Comparison of ENCODE assay signal across 20 cellular contexts in genomic region chr9:77450093-77450475, GRCh38.
"Had no signal": no experiment of that assay in that cellular context is flagged by ENCODE, and none has a peak within 500 bp of the region (broad histone marks: within the 10 kb centered on the region; RNA-seq: fewer than 3 reads in every experiment).

No MANE protein-coding gene starts in this region.

- H3K4me3 ChIP-seq: esophagus muscularis mucosa, gastroesophageal sphincter, left ventricle myocardium inferior, lower lobe of right lung, neural progenitor cell, pancreas, prostate gland, right lobe of liver, testis, tibial nerve had no signal

- H3K27ac Mint-ChIP-seq: memory B cell; natural killer cell treated with Interleukin-12 subunit alpha and Interleukin-12 subunit beta and Interleukin-15 and Interleukin-18, amount 100 ng/mL, for 72 hours; neural progenitor cell; stimulated activated naive B cell treated with anti-CD40 and anti-IgM and Interleukin-4, amounts not matched to agents 10 μg/mL and 1 μg/mL and 100 μg/mL, for 72 hours; stimulated activated naive CD8-positive, alpha-beta T cell treated with anti-CD3 and anti-CD28 coated beads, Interleukin-15, amount 100 ng/mL, for 72 hours had no signal

- H3K9me3 Mint-ChIP-seq: natural killer cell treated with Interleukin-12 subunit alpha and Interleukin-12 subunit beta and Interleukin-15 and Interleukin-18, amount 100 ng/mL, for 72 hours had no signal

- DNase-seq: effector memory CD4-positive, alpha-beta T cell; kidney; left ventricle myocardium inferior; lower lobe of right lung; nucleus accumbens; pancreas; right lobe of liver; stimulated activated CD4-positive, alpha-beta T cell treated with anti-CD3 and anti-CD28 coated beads, Interleukin-2, amount 100 ng/mL, for 24 hours; stimulated activated CD4-positive, alpha-beta T cell treated with anti-CD3 and anti-CD28 coated beads, Interleukin-4, amount 100 ng/mL, for 4 hours; stimulated activated naive B cell treated with anti-CD40 and anti-IgM and Interleukin-4, amounts not matched to agents 10 μg/mL and 1 μg/mL and 100 μg/mL, for 72 hours; stimulated activated naive CD8-positive, alpha-beta T cell treated with anti-CD3 and anti-CD28 coated beads, Interleukin-15, amount 100 ng/mL, for 72 hours; testis had no signal

- H3K27ac ChIP-seq: esophagus muscularis mucosa, gastroesophageal sphincter, left ventricle myocardium inferior, lower lobe of right lung, neural progenitor cell, pancreas, prostate gland, right lobe of liver, testis, tibial nerve had no signal

- H3K27me3 ChIP-seq: esophagus muscularis mucosa, gastroesophageal sphincter, neural progenitor cell, pancreas, right lobe of liver, testis, tibial nerve had no signal

- H3K36me3 ChIP-seq: esophagus muscularis mucosa, gastroesophageal sphincter, left ventricle myocardium inferior, lower lobe of right lung, neural progenitor cell, pancreas, prostate gland, right lobe of liver, tibial nerve had no signal

- H3K4me3 Mint-ChIP-seq: memory B cell; mesothelial cell of epicardium; natural killer cell treated with Interleukin-12 subunit alpha and Interleukin-12 subunit beta and Interleukin-15 and Interleukin-18, amount 100 ng/mL, for 72 hours; neural progenitor cell; stimulated activated naive B cell treated with anti-CD40 and anti-IgM and Interleukin-4, amounts not matched to agents 10 μg/mL and 1 μg/mL and 100 μg/mL, for 72 hours; stimulated activated naive CD8-positive, alpha-beta T cell treated with anti-CD3 and anti-CD28 coated beads, Interleukin-15, amount 100 ng/mL, for 72 hours had no signal

- H3K4me1 Mint-ChIP-seq: neural progenitor cell had no signal

- H3K4me1 ChIP-seq: esophagus muscularis mucosa, gastroesophageal sphincter, left ventricle myocardium inferior, lower lobe of right lung, neural progenitor cell, prostate gland, right lobe of liver, testis, tibial nerve had no signal

- H3K9me3 ChIP-seq: lower lobe of right lung, pancreas, prostate gland, right lobe of liver, testis had no signal

- H3K27me3 Mint-ChIP-seq: stimulated activated naive CD8-positive, alpha-beta T cell treated with anti-CD3 and anti-CD28 coated beads, Interleukin-15, amount 100 ng/mL, for 72 hours had no signal

- H3K36me3 Mint-ChIP-seq: memory B cell; natural killer cell treated with Interleukin-12 subunit alpha and Interleukin-12 subunit beta and Interleukin-15 and Interleukin-18, amount 100 ng/mL, for 72 hours; neural progenitor cell had no signal

- H3K4me2 ChIP-seq: neural progenitor cell had no signal

- H2AFZ ChIP-seq: neural progenitor cell had no signal
